ENCODE assay signal across 8 cellular contexts in the genomic region with DNA sequence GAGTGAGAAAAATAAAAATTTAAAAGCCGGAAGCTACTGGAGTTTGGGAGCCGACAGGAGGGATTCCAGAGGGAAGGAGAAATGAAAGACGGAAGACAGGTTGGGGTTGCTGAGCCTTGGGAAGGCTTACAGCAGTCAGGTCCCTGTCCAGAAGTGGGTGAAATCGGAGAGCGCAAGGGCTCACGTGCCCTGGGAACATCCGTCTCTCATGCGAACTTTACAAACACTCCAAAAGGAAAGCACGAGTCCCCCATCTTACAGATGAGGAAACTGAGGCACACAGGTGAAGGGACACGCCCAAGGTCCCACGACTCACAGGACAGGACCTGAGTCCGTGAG. TPM values are rescaled to one million over a fixed set of nuclear protein-coding genes. Genes with fewer than 3 reads are reported as not detected.
DNase-seq lines count a peak whose midpoint lies in the region; ATAC-seq and TF ChIP-seq lines count a peak whose summit lies in the region.

No MANE protein-coding gene starts in this region.

- no peak for DNase-seq in SJSA1 (ENCODE audit: low read depth in 1 of 2, low spot score in 2 of 2)
- no peak for DNase-seq in fibroblast of villous mesenchyme (ENCODE audit: low read depth)
- no peak for DNase-seq in foreskin keratinocyte
- DNase-seq in caudate nucleus (lab: John Stamatoyannopoulos, UW), result no peak
- no peak for DNase-seq in posterior vena cava (ENCODE audit: low spot score)

- ATAC-seq in foreskin keratinocyte, result no peak
- ATAC-seq in HG03521 (IDR thresholded peaks at IDR 0.05; ENCODE audit: unreplicated experiment), result no peak

- no peak overlapping the region for H3K27ac ChIP-seq in SJSA1
- H3K27ac ChIP-seq in rectal smooth muscle tissue (ENCODE audit: low read depth, low read length), result peak overlapping the region; percentile 80
- H3K27ac ChIP-seq in foreskin keratinocyte, result no peak overlapping the region
- no peak overlapping the region for H3K27ac ChIP-seq in caudate nucleus (ENCODE audit: low read depth, low read length)

- H3K4me1 ChIP-seq in SJSA1 (replicated peaks), result peaks cover 32% of the 10 kb centered on the region
- peaks cover 18% of the 10 kb centered on the region for H3K4me1 ChIP-seq in rectal smooth muscle tissue (ENCODE audit: control insufficient read depth, insufficient read depth, low read length)
- peaks cover 13% of the 10 kb centered on the region for H3K4me1 ChIP-seq in foreskin keratinocyte

- H3K27me3 ChIP-seq in SJSA1 (replicated peaks) (no peaks in the 10 kb centered on the region; the same call in 1 of the 2 replicates), rectal smooth muscle tissue (ENCODE audit: control insufficient read depth, insufficient read depth, low read length) (peaks cover 3% of the 10 kb centered on the region), foreskin keratinocyte (peaks cover 17% of the 10 kb centered on the region)

- no peak for TF ChIP-seq CTCF in fibroblast of villous mesenchyme (IDR thresholded peaks at IDR 0.05; ENCODE audit: insufficient read depth, low read depth, low read length)
- TF ChIP-seq CTCF in foreskin keratinocyte (conservative IDR thresholded peaks at IDR 0.05), result no peak

- no peaks in the 10 kb centered on the region for H3K36me3 ChIP-seq in SJSA1
- H3K36me3 ChIP-seq in rectal smooth muscle tissue (ENCODE audit: control insufficient read depth, insufficient read depth, low read length), result no peaks in the 10 kb centered on the region

- intact Hi-C loops in posterior vena cava (cut with DNase I), result loop anchor here in 1 of 2 donors (2.0 to 10.0 kb wide), 2 partner anchors 76 to 598 kb away; a partner anchor contains a TSS

- H3K9me3 ChIP-seq in SJSA1 (replicated peaks), result 0 out of 2 replicates have a peak, but pooled peaks cover 3% of the 10 kb centered on the region

- no peak overlapping the region for H3K9ac ChIP-seq in rectal smooth muscle tissue (ENCODE audit: low read length)

- H3K4me3 ChIP-seq in GM08714 (ENCODE audit: low read length) (peak overlapping the region; percentile 52; the same call in 1 of the 2 replicates), SJSA1 (peak overlapping the region; percentile 51), fibroblast of villous mesenchyme (ENCODE audit: low read depth, low read length) (peak overlapping the region; percentile 58), rectal smooth muscle tissue (ENCODE audit: low read length) (peak overlapping the region; percentile 70)

RNA-seq across cellular contexts. Expression of a gene that starts 0.4 kb away (rescaled TPM):
- 5.0 and 7.8 TPM in 2 replicates for total RNA-seq in SJSA1 (2014; rRNA removed; shearing (Covaris generic))
- total RNA-seq in fibroblast of villous mesenchyme, result 4.3 and 5.5 TPM in 2 replicates
- total RNA-seq in foreskin keratinocyte, result 1.3 and 3.1 TPM in 2 replicates
- 0.51 and 1.5 TPM in 2 replicates for polyA plus RNA-seq in foreskin keratinocyte
- total RNA-seq in posterior vena cava, result 1 to 10 TPM; 7.8 to 9.1 TPM

RNA-seq across cellular contexts. Expression of a gene that starts 5.5 kb away (rescaled TPM):
- total RNA-seq in SJSA1 (2014; rRNA removed; shearing (Covaris generic)), result 0.88 and 1.0 TPM in 2 replicates
- total RNA-seq in fibroblast of villous mesenchyme (under 0.01 and 0.32 TPM in 2 replicates), foreskin keratinocyte (0.68 and 1.0 TPM in 2 replicates), posterior vena cava (under 1 TPM; 0.23 to 0.76 TPM)
- polyA plus RNA-seq in foreskin keratinocyte, result 0.18 and 0.39 TPM in 2 replicates
